ENCODE assay signal across 10 cellular contexts in the genomic region with DNA sequence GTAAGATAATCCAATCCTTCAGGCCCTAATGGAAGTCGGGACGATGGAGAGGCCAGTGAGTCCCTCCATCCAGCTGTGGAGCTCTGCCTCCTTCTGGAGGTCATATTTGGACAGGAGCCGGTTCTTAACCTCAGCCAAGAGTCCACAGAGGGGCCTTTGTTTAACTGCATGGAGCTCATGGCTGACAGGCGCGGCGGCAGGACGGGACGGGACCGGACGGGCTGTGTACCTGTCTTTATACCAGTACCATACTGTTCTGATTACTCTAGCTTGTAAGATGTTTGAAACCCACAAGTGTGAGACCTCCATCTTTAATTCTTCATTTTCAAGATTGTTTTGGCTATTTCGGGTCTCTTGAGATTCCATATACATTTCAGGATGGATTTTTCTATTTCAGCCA. TPM values are rescaled to one million over a fixed set of nuclear protein-coding genes. Genes with fewer than 3 reads are reported as not detected.
"Had no signal": no experiment of that assay in that cellular context is flagged by ENCODE, and none has a peak within 500 bp of the region (broad histone marks: within the 10 kb centered on the region; RNA-seq: fewer than 3 reads in every experiment).

No MANE protein-coding gene starts in this region.

- H3K4me1 ChIP-seq: HAP-1 had no signal

- ATAC-seq: GM23338, HCT116 had no signal

- H3K4me3 ChIP-seq: GM23248, GM23338, HAP-1 had no signal

- H3K9ac ChIP-seq: GM23248 had no signal

- DNase-seq: GM23248, GOT3, H7, H9, HCEC 1CT, HFFc6 had no signal

- H3K36me3 ChIP-seq: HAP-1 had no signal

- H3K9me3 ChIP-seq: HAP-1 had no signal

- H3K27ac ChIP-seq: GM23248 had no signal

- H3K4me2 ChIP-seq: GM23338 had no signal

- H2AFZ ChIP-seq: GM23248, GM23338 had no signal

RNA-seq across cellular contexts. Expression of gene SPATA19, which starts 20.2 kb away (rescaled TPM):
- polyA plus RNA-seq: GM23248, GM23338, H1 had no signal
